In the genomic region with DNA sequence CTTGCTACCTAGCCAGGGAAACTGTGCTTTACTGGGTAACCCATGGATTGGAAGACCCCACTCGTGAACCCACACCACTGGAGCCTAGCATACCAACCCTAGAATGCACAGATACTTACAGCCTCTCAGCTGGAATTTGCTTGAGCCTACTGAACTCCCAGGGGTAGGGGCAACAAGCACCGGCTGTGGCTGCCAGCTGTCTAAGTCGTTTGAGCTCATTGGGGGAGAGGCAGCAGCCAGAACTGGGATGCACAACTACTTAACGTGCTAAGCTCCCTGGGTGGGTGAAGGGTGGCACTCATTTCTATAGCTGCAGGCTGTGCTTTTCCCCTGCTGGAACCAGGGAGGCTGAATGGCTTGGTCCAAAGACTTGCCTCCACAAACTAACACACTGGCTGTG, we compare ENCODE assay signal across 20 cellular contexts.
"Had no signal": no experiment of that assay in that cellular context is flagged by ENCODE, and none has a peak within 500 bp of the region (broad histone marks: within the 10 kb centered on the region; RNA-seq: fewer than 3 reads in every experiment).

No MANE protein-coding gene starts in this region.

- H3K36me3 ChIP-seq: MG63, SJSA1 had no signal

- H3K27ac ChIP-seq: SJSA1, SK-N-MC had no signal

- H3K4me3 ChIP-seq: MG63, SJSA1, SK-N-MC had no signal

- H3K9me3 ChIP-seq: SJSA1 had no signal

- H3K4me1 ChIP-seq: SJSA1 had no signal

- DNase-seq: IMR-90, Karpas-422, KG1, MG63, NCI-H1092, NCI-H1105 treated with DMSO at 0.1 percent for 48 hours, NCI-H1417 treated with DMSO at 0.1 percent for 48 hours, NCI-H146, NCI-H1694 treated with DMSO at 0.1 percent for 48 hours, NCI-H1930, NCI-H2081 treated with DMSO at 0.1 percent for 48 hours, NCI-H345, NCI-H446 treated with DMSO at 0.1 percent for 48 hours, NCI-H510A treated with DMSO at 0.1 percent for 48 hours, NCI-H69, Right ventricle myocardium superior, RPMI8226, SIG-M5 had no signal
